19 cellular contexts compared by ENCODE assay signal in genomic region chr11:123776160-123776559, GRCh38. TPM values are rescaled to one million over a fixed set of nuclear protein-coding genes. Genes with fewer than 3 reads are reported as not detected.
DNase-seq lines count a peak whose midpoint lies in the region; ATAC-seq and TF ChIP-seq lines count a peak whose summit lies in the region.
"Had no signal": no experiment of that assay in that cellular context is flagged by ENCODE, and none has a peak within 500 bp of the region (broad histone marks: within the 10 kb centered on the region; RNA-seq: fewer than 3 reads in every experiment).

No MANE protein-coding gene starts in this region.

- H3F3A ChIP-seq in GM23338 (replicated peaks; ENCODE audit: low read depth): peaks cover 7% of the 10 kb centered on the region; the same call in 1 of the 2 replicates

- DNase-seq in GM23338 (ENCODE audit: low spot score) (no peak), endodermal cell (no peak), NCI-H526 treated with DMSO at 0.1 percent for 48 hours (lab: John Stamatoyannopoulos, UW) (no peak), mesenteric fat pad (ENCODE audit: low spot score) (no peak), G401 (ENCODE audit: low spot score) (no peak)
- DNase-seq: BE2C; CD4-positive, alpha-beta memory T cell; COR-L47; DMS153; DMS79 treated with DMSO at 0.1 percent for 48 hours; EL; GF-D8 had no signal

- H3K4me3 ChIP-seq in GM23338: 0 out of 2 replicates have a peak overlapping the region, but pooled peaks have one; percentile 2
- H3K4me3 ChIP-seq in HUES64 (ENCODE audit: low read length): no peak overlapping the region
- H3K4me3 ChIP-seq in endodermal cell (ENCODE audit: low read length): peak overlapping the region; percentile 36
- H3K4me3 ChIP-seq in iPS-20b (ENCODE audit: low read length): peak overlapping the region; percentile 4; the same call in 1 of the 2 replicates
- H3K4me3 ChIP-seq: HAP-1 had no signal

- TF ChIP-seq CTCF in GM23338 (conservative IDR thresholded peaks at IDR 0.05; ENCODE audit: low read depth in 2 of 2): no peak
- TF ChIP-seq CTCF in endodermal cell (conservative IDR thresholded peaks at IDR 0.05): no peak

- H3K27me3 Mint-ChIP-seq in GM23338 (ENCODE audit: insufficient read depth, low read depth, poor library complexity) (no peaks in the 10 kb centered on the region), endodermal cell (ENCODE audit: insufficient read depth) (peaks cover 1% of the 10 kb centered on the region)

- peak overlapping the region; percentile 27; the same call in 1 of the 2 replicates for H3K9ac ChIP-seq in HUES64 (ENCODE audit: low read depth, low read length)
- H3K9ac ChIP-seq in endodermal cell (ENCODE audit: extremely low read depth, low read length, poor library complexity, severe bottlenecking): no peak overlapping the region
- H3K9ac ChIP-seq in iPS-20b (ENCODE audit: low read depth, low read length): peak overlapping the region; percentile 67; the same call in 1 of the 2 replicates

- peaks cover 20% of the 10 kb centered on the region for H3K36me3 Mint-ChIP-seq in GM23338 (ENCODE audit: low read depth)
- H3K36me3 Mint-ChIP-seq in endodermal cell (ENCODE audit: low read depth): no peaks in the 10 kb centered on the region
- H3K36me3 Mint-ChIP-seq: CD4-positive, alpha-beta memory T cell; IgD-negative memory B cell had no signal

- H3K9me2 ChIP-seq in GM23338 (ENCODE audit: insufficient read depth): no peaks in the 10 kb centered on the region

- H3K4me2 ChIP-seq in GM23338: peak overlapping the region; percentile 44

- in situ Hi-C loops in G401 (cut with HindIII; ENCODE audit: low sequenced_read_pairs): no loop called here

- ATAC-seq in GM23338 (no peak), GM21528 (IDR thresholded peaks at IDR 0.05; ENCODE audit: low FRiP score, unreplicated experiment) (no peak)

- H3K27ac Mint-ChIP-seq in GM23338 (peak overlapping the region; percentile 99), endodermal cell (peak overlapping the region; percentile 69)
- H3K27ac Mint-ChIP-seq: CD4-positive, alpha-beta memory T cell; IgD-negative memory B cell had no signal

- H3K9me3 ChIP-seq in HUES64 (ENCODE audit: insufficient read depth, low read depth, low read length) (no peaks in the 10 kb centered on the region), endodermal cell (ENCODE audit: control insufficient read depth, low read length) (peaks cover 44% of the 10 kb centered on the region), iPS-20b (ENCODE audit: insufficient read depth, low read depth, low read length) (no peaks in the 10 kb centered on the region)
- H3K9me3 ChIP-seq: BE2C, HAP-1 had no signal

- H3K4me1 Mint-ChIP-seq in GM23338 (peaks cover 60% of the 10 kb centered on the region), endodermal cell (peaks cover 28% of the 10 kb centered on the region)
- H3K4me1 Mint-ChIP-seq: CD4-positive, alpha-beta memory T cell had no signal

- peaks cover 61% of the 10 kb centered on the region for H3K4me1 ChIP-seq in GM23338 (ENCODE audit: insufficient read depth)
- H3K4me1 ChIP-seq in HUES64 (ENCODE audit: insufficient read depth, low read length): peaks cover 52% of the 10 kb centered on the region
- peaks cover 3% of the 10 kb centered on the region for H3K4me1 ChIP-seq in endodermal cell (ENCODE audit: control insufficient read depth, insufficient read depth, low read length)
- peaks cover 54% of the 10 kb centered on the region; the same call in 1 of the 2 replicates for H3K4me1 ChIP-seq in iPS-20b (ENCODE audit: insufficient read depth, low read length)
- H3K4me1 ChIP-seq: BE2C had no signal

- no peak overlapping the region for H2AFZ ChIP-seq in GM23338

- H4K20me1 ChIP-seq in GM23338 (replicated peaks; ENCODE audit: insufficient read depth): no peaks in the 10 kb centered on the region

- peak overlapping the region; percentile 97 for H3K27ac ChIP-seq in GM23338 (ENCODE audit: low read depth)
- peak overlapping the region; percentile 92 for H3K27ac ChIP-seq in HUES64 (ENCODE audit: low read depth, low read length)
- no peak overlapping the region for H3K27ac ChIP-seq in endodermal cell (ENCODE audit: low read depth, low read length)
- H3K27ac ChIP-seq in iPS-20b (ENCODE audit: low read length): peak overlapping the region; percentile 70
- H3K27ac ChIP-seq: C4-2B had no signal

- no CpG with 5 or more reads among the region's 1 CpG for WGBS in HUES64
- no CpG with 5 or more reads among the region's 1 CpG for WGBS in endodermal cell (ENCODE audit: insufficient coverage in 1 of 2, insufficient read length in 1 of 2), 2 experiments

- H3K9me3 Mint-ChIP-seq in GM23338 (peaks cover 7% of the 10 kb centered on the region), endodermal cell (peaks cover 14% of the 10 kb centered on the region)
- H3K9me3 Mint-ChIP-seq: CD4-positive, alpha-beta memory T cell had no signal

- H3K79me2 ChIP-seq in GM23338 (replicated peaks; ENCODE audit: insufficient read depth): no peaks in the 10 kb centered on the region

- H3K4me3 Mint-ChIP-seq in GM23338 (peak overlapping the region; percentile 21; the same call in 2 of the 3 replicates), endodermal cell (no peak overlapping the region)
- H3K4me3 Mint-ChIP-seq: CD4-positive, alpha-beta memory T cell; IgD-negative memory B cell had no signal

- H3K36me3 ChIP-seq in GM23338 (ENCODE audit: insufficient read depth) (no peaks in the 10 kb centered on the region), HUES64 (ENCODE audit: insufficient read depth, low read length) (no peaks in the 10 kb centered on the region), endodermal cell (ENCODE audit: control insufficient read depth, insufficient read depth, low read length) (no peaks in the 10 kb centered on the region), iPS-20b (ENCODE audit: insufficient read depth, low read depth, low read length) (no peaks in the 10 kb centered on the region)
- H3K36me3 ChIP-seq: BE2C, HAP-1 had no signal

- H3K27me3 ChIP-seq in GM23338 (ENCODE audit: insufficient read depth) (no peaks in the 10 kb centered on the region), HUES64 (ENCODE audit: insufficient read depth, low read length) (no peaks in the 10 kb centered on the region), endodermal cell (ENCODE audit: control insufficient read depth, insufficient read depth, low read length, poor library complexity, severe bottlenecking) (no peaks in the 10 kb centered on the region), iPS-20b (ENCODE audit: insufficient read depth, low read length) (no peaks in the 10 kb centered on the region)

TF ChIP-seq in GM23338, 12 proteins besides CTCF, POLR2A, EP300 and RAD21 (continues in another document):
- TF ChIP-seq EZH2phosphoT487 (IDR thresholded peaks at IDR 0.05; ENCODE audit: unreplicated experiment): no peak
- no peak for TF ChIP-seq NANOG (IDR thresholded peaks at IDR 0.05; ENCODE audit: borderline replicate concordance)
- TF ChIP-seq ZNF114 (CRISPR knock-in tag; IDR thresholded peaks at IDR 0.05): no peak
- no peak for TF ChIP-seq CREB1 (CRISPR knock-in tag; IDR thresholded peaks at IDR 0.05; ENCODE audit: low read depth)
- no peak for TF ChIP-seq POLR2AphosphoS5 (IDR thresholded peaks at IDR 0.05; ENCODE audit: low read depth)
- no peak for TF ChIP-seq EZH2 (IDR thresholded peaks at IDR 0.05; ENCODE audit: low read depth, unreplicated experiment)
- no peak for TF ChIP-seq STAT1 (IDR thresholded peaks at IDR 0.05; ENCODE audit: unreplicated experiment)

RNA-seq across cellular contexts. Expression of gene OR6X1, which starts 21.8 kb away (rescaled TPM):
- total RNA-seq in GM23338 (2014; rRNA removed; shearing (Covaris generic)): not detected in 2 replicates
- polyA plus RNA-seq in GM23338 (2016; fragmentation: Nextera tagmentation; extraction: Ambion mirVana): not detected in 2 replicates
- not detected for polyA plus RNA-seq in HUES64 (2013, experiment 1 of 2)
- polyA plus RNA-seq in HUES64 (2013, experiment 2 of 2): not detected
- total RNA-seq in endodermal cell (not detected), mesenteric fat pad (not detected)
- polyA plus RNA-seq in endodermal cell (2013, experiment 1 of 2): not detected
- not detected for polyA plus RNA-seq in endodermal cell (2013, experiment 2 of 2)
- not detected in 2 replicates for total RNA-seq in G401 (2014; rRNA removed; shearing (Covaris generic))
- total RNA-seq: CD4-positive, alpha-beta memory T cell had no signal
- polyA plus RNA-seq: AG04450; CD4-positive, alpha-beta memory T cell; IgD-negative memory B cell had no signal

RNA-seq across cellular contexts. Expression of gene OR6M1, which starts 30.0 kb away (rescaled TPM):
- total RNA-seq in GM23338 (2014; rRNA removed; shearing (Covaris generic)): not detected in 2 replicates
- polyA plus RNA-seq in GM23338 (2016; fragmentation: Nextera tagmentation; extraction: Ambion mirVana): not detected in 2 replicates
- not detected for polyA plus RNA-seq in HUES64 (2013, experiment 1 of 2)
- not detected for polyA plus RNA-seq in HUES64 (2013, experiment 2 of 2)
- total RNA-seq in endodermal cell (not detected), mesenteric fat pad (not detected)
- not detected for polyA plus RNA-seq in endodermal cell (2013, experiment 1 of 2)
- polyA plus RNA-seq in endodermal cell (2013, experiment 2 of 2): not detected
- total RNA-seq in G401 (2014; rRNA removed; shearing (Covaris generic)): not detected in 2 replicates
- total RNA-seq: CD4-positive, alpha-beta memory T cell had no signal
- polyA plus RNA-seq: AG04450; CD4-positive, alpha-beta memory T cell; IgD-negative memory B cell had no signal

RNA-seq across cellular contexts. Expression of gene ZNF202, which starts 34.7 kb away (rescaled TPM):
- 33.0 and 36.7 TPM in 2 replicates for total RNA-seq in GM23338 (2014; rRNA removed; shearing (Covaris generic))
- polyA plus RNA-seq in GM23338 (2016; fragmentation: Nextera tagmentation; extraction: Ambion mirVana): 16.1 and 18.2 TPM in 2 replicates
- 22.8 TPM for polyA plus RNA-seq in HUES64 (2013, experiment 1 of 2)
- 20.7 TPM for polyA plus RNA-seq in HUES64 (2013, experiment 2 of 2)
- total RNA-seq in endodermal cell: 10 to 100 TPM; 25.0 to 28.8 TPM
- 15.1 TPM for polyA plus RNA-seq in endodermal cell (2013, experiment 1 of 2)
- polyA plus RNA-seq in endodermal cell (2013, experiment 2 of 2): 14.2 TPM
- total RNA-seq in mesenteric fat pad: 7.5 TPM
- 8.9 and 27.4 TPM in 2 replicates for total RNA-seq in G401 (2014; rRNA removed; shearing (Covaris generic))
